Comparison of ENCODE assay signal across 8 cellular contexts in genomic region chr19:42396542-42397314, GRCh38. TPM values are rescaled to one million over a fixed set of nuclear protein-coding genes. Genes with fewer than 3 reads are reported as not detected.
A peak's percentile ranks its signal among the peaks of the same experiment; 100 is the strongest.
DNase-seq lines count a peak whose midpoint lies in the region; ATAC-seq, FAIRE-seq and TF ChIP-seq lines count a peak whose summit lies in the region.

No MANE protein-coding gene starts in this region.

- DNase-seq in NCI-H774 (lab: John Stamatoyannopoulos, UW), result peak; percentile 98
- peak; percentile 98 to 99 for DNase-seq in activated CD4-positive, alpha-beta T cell treated with anti-CD3 and anti-CD28 coated beads, Interleukin-2, amount 50 U/mL, for 48 hours
- peak; percentile 97 to 99 for DNase-seq in dermis microvascular lymphatic vessel endothelial cell (ENCODE audit: low read depth in 2 of 2)
- no peak for DNase-seq in HepG2 (ENCODE audit: low spot score)
- DNase-seq in stimulated activated CD4-positive, alpha-beta T cell treated with anti-CD3 and anti-CD28 coated beads, Interleukin-2, amount 100 ng/mL, for 48 hours, result peak; percentile 97

- H3K9me3 ChIP-seq in HepG2 (ENCODE audit: low read length), result no peaks in the 10 kb centered on the region

- H2AFZ ChIP-seq in HepG2 (ENCODE audit: low read length), result no peak overlapping the region

- POLR2A ChIA-PET in HepG2 (lab: Yijun Ruan, JAX), result no interaction called here

- H3K4me3 ChIP-seq in HepG2 (replicated peaks in 1 of 3; ENCODE audit: insufficient read depth in 1 of 3, low read depth in 2 of 3, low read length in 3 of 3), result no peak overlapping the region

- TF ChIP-seq RAD21 in HepG2 (CRISPR knock-in tag; IDR thresholded peaks at IDR 0.05), result no peak

- no TSS peak for BruUV-seq in HepG2 (replicated peaks; lab: Mats Ljungman, UMichigan)

- H3K27ac ChIP-seq in C4-2B (peak overlapping the region; percentile 86), HepG2 (ENCODE audit: extremely low read length, insufficient read depth, low read length) (no peak overlapping the region)

- intact Hi-C loops in HepG2 (cut with micrococcal nuclease; ENCODE audit: unreplicated experiment), result loop anchor here (1.0 kb wide), 1 partner anchor 9 kb away; no protein-coding TSS in a partner anchor

- in situ Hi-C loops in HepG2 (cut with HindIII; ENCODE audit: extremely low pct_ligation_motif_present, low pct_unique_long_range_greater_than_20kb), result no loop called here

- no peak for TF ChIP-seq EP300 in HepG2 (IDR thresholded peaks at IDR 0.05; ENCODE audit: low read depth in 2 of 2, low read length in 2 of 2)
- no peak for TF ChIP-seq EP300 in HepG2 (CRISPR knock-in tag; IDR thresholded peaks at IDR 0.05; ENCODE audit: borderline replicate concordance)

- H3K4me1 ChIP-seq in HepG2 (ENCODE audit: insufficient read depth, low read length), result peaks cover 12% of the 10 kb centered on the region; the same call in 1 of the 2 replicates

- peaks cover 6 to 45% of the 10 kb centered on the region in 2 experiments; a peak in 4 of 5 replicates for H3K27me3 ChIP-seq in HepG2 (ENCODE audit: control insufficient read depth in 1 of 2, insufficient read depth in 2 of 2, low read length in 2 of 2)

- CTCF ChIA-PET in HepG2 (lab: Yijun Ruan, JAX; ENCODE audit: low intra/inter-chr PET ratio, low total read pairs), result no interaction called here

- WGBS in HepG2 (ENCODE audit: low lambda C conversion rate), result 71% methylated on average over 34 of the region's 42 CpGs

- ATAC-seq in GM19395 (IDR thresholded peaks at IDR 0.05; ENCODE audit: unreplicated experiment) (peak; percentile 86), HG03558 (IDR thresholded peaks at IDR 0.05; ENCODE audit: extremely low read depth, unreplicated experiment) (peak; percentile 95), HepG2 (no peak)

- no peak for TF ChIP-seq POLR2A in HepG2 (IDR thresholded peaks at IDR 0.05; ENCODE audit: insufficient read depth in 1 of 2, low read depth in 2 of 2, low read length in 2 of 2)

- H3K4me2 ChIP-seq in HepG2 (ENCODE audit: low read depth, low read length), result no peak overlapping the region

- no peaks in the 10 kb centered on the region for H3K36me3 ChIP-seq in HepG2 (replicated peaks in 1 of 2; ENCODE audit: control insufficient read depth in 1 of 2, insufficient read depth in 2 of 2, low read length in 2 of 2)

- no peak for FAIRE-seq in HepG2 (lab: Jason Lieb, UNC)

- H3K79me2 ChIP-seq in HepG2 (ENCODE audit: insufficient read depth, low read length), result no peaks in the 10 kb centered on the region

- no peak overlapping the region for H3K9ac ChIP-seq in HepG2 (ENCODE audit: insufficient read depth, low read depth, low read length)

- H4K20me1 ChIP-seq in HepG2 (ENCODE audit: insufficient read depth, low read length), result no peaks in the 10 kb centered on the region

- TF ChIP-seq CTCF in C4-2B (conservative IDR thresholded peaks at IDR 0.05) (no peak), HepG2 (CRISPR knock-in tag; IDR thresholded peaks at IDR 0.05) (no peak)

TF ChIP-seq in HepG2, 621 proteins besides CTCF, POLR2A, EP300 and RAD21 (continues in another document):
- TF ChIP-seq NFYB (CRISPR knock-in tag; IDR thresholded peaks at IDR 0.05), result peak; percentile 56
- peak; percentile 67 for TF ChIP-seq NFYC (CRISPR knock-in tag; IDR thresholded peaks at IDR 0.05)
- peak; percentile 44; the same call in 1 of the 2 replicates for TF ChIP-seq SP2 (CRISPR knock-in tag; IDR thresholded peaks at IDR 0.05)
- TF ChIP-seq ATF7 (IDR thresholded peaks at IDR 0.05), result peak; percentile 84
- no peak for TF ChIP-seq ATF7 (CRISPR knock-in tag; IDR thresholded peaks at IDR 0.05)
- TF ChIP-seq CREB1 (IDR thresholded peaks at IDR 0.05), result peak; percentile 77
- no peak for TF ChIP-seq CREB1 (CRISPR knock-in tag; IDR thresholded peaks at IDR 0.05)

RNA-seq across cellular contexts. Expression of gene CNFN, which starts 6.6 kb away (rescaled TPM):
- total RNA-seq in dermis microvascular lymphatic vessel endothelial cell, result 0.13 TPM in 1 of 2 replicates, not detected in the other
- total RNA-seq in HepG2 (2016; rRNA removed; fragmentation: Illumina TruSeq; extraction: Trizol), result 0.35 TPM in 1 of 2 replicates, not detected in the other
- not detected in 2 replicates for total RNA-seq in HepG2 (2016; cell fraction: cytosol; rRNA removed; fragmentation: Illumina TruSeq; extraction: Trizol; ENCODE audit: low read depth)
- total RNA-seq in HepG2 (2016; cell fraction: insoluble cytoplasmic fraction; rRNA removed; fragmentation: Illumina TruSeq; extraction: Trizol), result not detected in 2 replicates
- total RNA-seq in HepG2 (2016; cell fraction: membrane; rRNA removed; fragmentation: Illumina TruSeq; extraction: Trizol), result not detected in 2 replicates
- not detected in 2 replicates for total RNA-seq in HepG2 (2016; cell fraction: nucleus; rRNA removed; fragmentation: Illumina TruSeq; extraction: Trizol)
- 1.0 and 1.1 TPM in 2 replicates for polyA plus RNA-seq in HepG2 (2011; rRNA removed)
- 0.68 and 1.7 TPM in 2 replicates for polyA plus RNA-seq in HepG2 (2011; cell fraction: cytosol; rRNA removed)
- 0.84 and 1.9 TPM in 2 replicates for polyA plus RNA-seq in HepG2 (2011; cell fraction: nucleus; rRNA removed)
- polyA plus RNA-seq in HepG2 (2012), result 1.2 and 1.7 TPM in 2 replicates
- 0.83 and 1.2 TPM in 2 replicates for polyA plus RNA-seq in HepG2 (2016; cell fraction: cytosol; fragmentation: Illumina TruSeq; extraction: Trizol; ENCODE audit: low read depth)
- polyA plus RNA-seq in HepG2 (2016; cell fraction: insoluble cytoplasmic fraction; fragmentation: Illumina TruSeq; extraction: Trizol; ENCODE audit: low read depth), result 0.75 TPM in 1 of 2 replicates, not detected in the other
- polyA plus RNA-seq in HepG2 (2016; cell fraction: membrane; fragmentation: Illumina TruSeq; extraction: Trizol; ENCODE audit: low read depth), result 1.1 and 1.3 TPM in 2 replicates
- not detected in 2 replicates for polyA plus RNA-seq in HepG2 (2016; cell fraction: nucleus; fragmentation: Illumina TruSeq; extraction: Trizol; ENCODE audit: insufficient read depth, low read depth)
- 1.3 TPM in 1 of 2 replicates, not detected in the other for polyA minus RNA-seq in HepG2 (2011; rRNA and poly(A)+ RNA removed; ENCODE audit: low replicate concordance)
- polyA minus RNA-seq in HepG2 (2011; cell fraction: cytosol; rRNA and poly(A)+ RNA removed), result not detected in 2 replicates
- not detected in 2 replicates for polyA minus RNA-seq in HepG2 (2011; cell fraction: nucleus; rRNA and poly(A)+ RNA removed)

RNA-seq across cellular contexts. Expression of gene LIPE, which starts 30.5 kb away (rescaled TPM):
- total RNA-seq in dermis microvascular lymphatic vessel endothelial cell (5.0 and 6.3 TPM in 2 replicates), HepG2 (2016; rRNA removed; fragmentation: Illumina TruSeq; extraction: Trizol) (not detected in 2 replicates)
- total RNA-seq in HepG2 (2016; cell fraction: cytosol; rRNA removed; fragmentation: Illumina TruSeq; extraction: Trizol; ENCODE audit: low read depth), result not detected in 2 replicates
- not detected in 2 replicates for total RNA-seq in HepG2 (2016; cell fraction: insoluble cytoplasmic fraction; rRNA removed; fragmentation: Illumina TruSeq; extraction: Trizol)
- total RNA-seq in HepG2 (2016; cell fraction: membrane; rRNA removed; fragmentation: Illumina TruSeq; extraction: Trizol), result not detected in 2 replicates
- total RNA-seq in HepG2 (2016; cell fraction: nucleus; rRNA removed; fragmentation: Illumina TruSeq; extraction: Trizol), result not detected in 2 replicates
- polyA plus RNA-seq in HepG2 (2011; rRNA removed), result 0.20 TPM in 1 of 2 replicates, not detected in the other
- 0.08 and 0.13 TPM in 2 replicates for polyA plus RNA-seq in HepG2 (2011; cell fraction: cytosol; rRNA removed)
- polyA plus RNA-seq in HepG2 (2011; cell fraction: nucleus; rRNA removed), result 0.03 TPM in 1 of 2 replicates, not detected in the other
- polyA plus RNA-seq in HepG2 (2012), result 0.13 and 0.15 TPM in 2 replicates
- not detected in 2 replicates for polyA plus RNA-seq in HepG2 (2016; cell fraction: cytosol; fragmentation: Illumina TruSeq; extraction: Trizol; ENCODE audit: low read depth)
- polyA plus RNA-seq in HepG2 (2016; cell fraction: insoluble cytoplasmic fraction; fragmentation: Illumina TruSeq; extraction: Trizol; ENCODE audit: low read depth), result not detected in 2 replicates
- not detected in 2 replicates for polyA plus RNA-seq in HepG2 (2016; cell fraction: membrane; fragmentation: Illumina TruSeq; extraction: Trizol; ENCODE audit: low read depth)
- not detected in 2 replicates for polyA plus RNA-seq in HepG2 (2016; cell fraction: nucleus; fragmentation: Illumina TruSeq; extraction: Trizol; ENCODE audit: insufficient read depth, low read depth)
- not detected in 2 replicates for polyA minus RNA-seq in HepG2 (2011; rRNA and poly(A)+ RNA removed; ENCODE audit: low replicate concordance)
- not detected in 2 replicates for polyA minus RNA-seq in HepG2 (2011; cell fraction: cytosol; rRNA and poly(A)+ RNA removed)
- polyA minus RNA-seq in HepG2 (2011; cell fraction: nucleus; rRNA and poly(A)+ RNA removed), result not detected in 2 replicates

RNA-seq across cellular contexts. Expression of gene CXCL17, which starts 46.0 kb away (rescaled TPM):
- total RNA-seq in dermis microvascular lymphatic vessel endothelial cell (not detected in 2 replicates), HepG2 (2016; rRNA removed; fragmentation: Illumina TruSeq; extraction: Trizol) (not detected in 2 replicates)
- not detected in 2 replicates for total RNA-seq in HepG2 (2016; cell fraction: cytosol; rRNA removed; fragmentation: Illumina TruSeq; extraction: Trizol; ENCODE audit: low read depth)
- not detected in 2 replicates for total RNA-seq in HepG2 (2016; cell fraction: insoluble cytoplasmic fraction; rRNA removed; fragmentation: Illumina TruSeq; extraction: Trizol)
- not detected in 2 replicates for total RNA-seq in HepG2 (2016; cell fraction: membrane; rRNA removed; fragmentation: Illumina TruSeq; extraction: Trizol)
- total RNA-seq in HepG2 (2016; cell fraction: nucleus; rRNA removed; fragmentation: Illumina TruSeq; extraction: Trizol), result not detected in 2 replicates
- polyA plus RNA-seq in HepG2 (2011; rRNA removed), result 0.10 and 0.12 TPM in 2 replicates
- 0.06 and 0.07 TPM in 2 replicates for polyA plus RNA-seq in HepG2 (2011; cell fraction: cytosol; rRNA removed)
- polyA plus RNA-seq in HepG2 (2011; cell fraction: nucleus; rRNA removed), result not detected in 2 replicates
- polyA plus RNA-seq in HepG2 (2012), result 0.23 TPM in 1 of 2 replicates, not detected in the other
- not detected in 2 replicates for polyA plus RNA-seq in HepG2 (2016; cell fraction: cytosol; fragmentation: Illumina TruSeq; extraction: Trizol; ENCODE audit: low read depth)
- not detected in 2 replicates for polyA plus RNA-seq in HepG2 (2016; cell fraction: insoluble cytoplasmic fraction; fragmentation: Illumina TruSeq; extraction: Trizol; ENCODE audit: low read depth)
- not detected in 2 replicates for polyA plus RNA-seq in HepG2 (2016; cell fraction: membrane; fragmentation: Illumina TruSeq; extraction: Trizol; ENCODE audit: low read depth)
- polyA plus RNA-seq in HepG2 (2016; cell fraction: nucleus; fragmentation: Illumina TruSeq; extraction: Trizol; ENCODE audit: insufficient read depth, low read depth), result not detected in 2 replicates
- polyA minus RNA-seq in HepG2 (2011; rRNA and poly(A)+ RNA removed; ENCODE audit: low replicate concordance), result not detected in 2 replicates
- not detected in 2 replicates for polyA minus RNA-seq in HepG2 (2011; cell fraction: cytosol; rRNA and poly(A)+ RNA removed)
- not detected in 2 replicates for polyA minus RNA-seq in HepG2 (2011; cell fraction: nucleus; rRNA and poly(A)+ RNA removed)
